8 cellular contexts compared by ENCODE assay signal in genomic region chr16:25783226-25783625, GRCh38.
"Had no signal": no experiment of that assay in that cellular context is flagged by ENCODE, and none has a peak within 500 bp of the region (broad histone marks: within the 10 kb centered on the region; RNA-seq: fewer than 3 reads in every experiment).

No MANE protein-coding gene starts in this region.

- H2AFZ ChIP-seq: GM23248 had no signal

- H3K9me3 ChIP-seq: HAP-1 had no signal

- H3K27me3 Mint-ChIP-seq: IgD-negative memory B cell had no signal

- H3K4me1 Mint-ChIP-seq: IgD-negative memory B cell had no signal

- H3K4me3 ChIP-seq: GM23248, HAP-1 had no signal

- H3K4me1 ChIP-seq: HAP-1 had no signal

- H3K27ac Mint-ChIP-seq: HFFc6, IgD-negative memory B cell had no signal

- H3K36me3 ChIP-seq: HAP-1 had no signal

- H3K9ac ChIP-seq: GM23248 had no signal

- DNase-seq: GM23248, GOT3, H7, HFFc6, KBM-7 had no signal

- H3K4me3 Mint-ChIP-seq: HFFc6, IgD-negative memory B cell had no signal

- H3K27ac ChIP-seq: GM23248, HL-60 had no signal
